ENCODE assay signal across 9 cellular contexts in the genomic region with DNA sequence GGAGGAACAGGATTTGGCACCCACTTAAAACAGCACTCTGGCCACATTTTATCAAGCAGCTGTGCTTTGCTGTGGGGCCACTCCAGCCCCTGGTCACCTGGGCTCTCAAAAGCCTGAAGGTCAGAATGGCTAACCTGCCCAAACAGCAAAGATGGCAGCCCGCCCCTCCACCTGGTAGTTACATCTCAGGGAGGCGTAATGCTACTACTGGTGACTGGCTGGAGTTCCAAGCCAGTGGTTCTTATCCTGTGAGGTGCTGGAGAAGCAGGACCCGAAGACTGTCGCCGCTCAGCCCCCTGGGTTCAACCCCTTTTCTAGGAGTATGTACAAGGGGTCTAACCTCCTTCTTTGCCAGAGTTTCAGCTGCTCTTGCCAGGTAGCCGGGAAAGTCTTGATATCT.
"Had no signal": no experiment of that assay in that cellular context is flagged by ENCODE, and none has a peak within 500 bp of the region (broad histone marks: within the 10 kb centered on the region; RNA-seq: fewer than 3 reads in every experiment).

No MANE protein-coding gene starts in this region.

- H3K36me3 Mint-ChIP-seq: IgD-negative memory B cell had no signal

- H3K4me3 ChIP-seq: GM23338 had no signal

- ATAC-seq: GM23338, HepG2 had no signal

- FAIRE-seq: H1, H54, HepG2 had no signal

- H3K27ac Mint-ChIP-seq: GM23338, H9, IgD-negative memory B cell had no signal

- H3K27me3 Mint-ChIP-seq: IgD-negative memory B cell had no signal

- H3K4me1 Mint-ChIP-seq: IgD-negative memory B cell had no signal

- H3K27ac ChIP-seq: HL-60 had no signal

- H3K4me3 Mint-ChIP-seq: GM23338, H9, IgD-negative memory B cell had no signal

- DNase-seq: H9, HCEC 1CT, KBM-7 had no signal
